ENCODE assay signal across 18 cellular contexts in genomic region chr17:17510456-17511292, GRCh38. TPM values are rescaled to one million over a fixed set of nuclear protein-coding genes. Genes with fewer than 3 reads are reported as not detected.
DNase-seq lines count a peak whose midpoint lies in the region; ATAC-seq and TF ChIP-seq lines count a peak whose summit lies in the region.
"Had no signal": no experiment of that assay in that cellular context is flagged by ENCODE, and none has a peak within 500 bp of the region (broad histone marks: within the 10 kb centered on the region; RNA-seq: fewer than 3 reads in every experiment).

No MANE protein-coding gene starts in this region.

- TF ChIP-seq CTCF in HCT116 (IDR thresholded peaks at IDR 0.05 in 2 of 3, conservative IDR thresholded peaks at IDR 0.05 in 1 of 3; ENCODE audit: borderline replicate concordance in 1 of 3, insufficient read depth in 1 of 3, low read depth in 2 of 3, low read length in 2 of 3) (no peak), neural progenitor cell (IDR thresholded peaks at IDR 0.05) (no peak)

- no peaks in the 10 kb centered on the region for H3F3A ChIP-seq in neural progenitor cell (ENCODE audit: low read depth)

- H3K4me3 Mint-ChIP-seq in activated naive CD8-positive, alpha-beta T cell treated with anti-CD3 and anti-CD28 coated beads, Interleukin-2, amount 50 U/mL, for 24 hours = no peak overlapping the region
- H3K4me3 Mint-ChIP-seq in neural progenitor cell = no peak overlapping the region
- no peak overlapping the region for H3K4me3 Mint-ChIP-seq in T-helper 2 cell treated with Interferon-gamma antibody and Interleukin-4, amounts not matched to agents 5 μg/mL and 100 μg/mL, for 36 hours

- ATAC-seq in HCT116 (no peak), HG02870 (IDR thresholded peaks at IDR 0.05; ENCODE audit: unreplicated experiment) (no peak), GM18505 (IDR thresholded peaks at IDR 0.05; ENCODE audit: unreplicated experiment) (no peak)
- ATAC-seq in activated naive CD8-positive, alpha-beta T cell treated with anti-CD3 and anti-CD28 coated beads, Interleukin-2, amount 50 U/mL, for 24 hours = peak; percentile 26
- ATAC-seq: Panc1 had no signal

- TF ChIP-seq POLR2A in HCT116 (IDR thresholded peaks at IDR 0.05; ENCODE audit: borderline replicate concordance, extremely low read depth, insufficient read depth, insufficient read length) = no peak
- TF ChIP-seq POLR2A in GM18505 (IDR thresholded peaks at IDR 0.05; ENCODE audit: borderline replicate concordance, extremely low read depth, insufficient read depth, insufficient read length) = no peak

- H3K36me3 Mint-ChIP-seq in activated naive CD8-positive, alpha-beta T cell treated with anti-CD3 and anti-CD28 coated beads, Interleukin-2, amount 50 U/mL, for 24 hours (ENCODE audit: low read depth) = no peaks in the 10 kb centered on the region
- no peaks in the 10 kb centered on the region for H3K36me3 Mint-ChIP-seq in neural progenitor cell
- no peaks in the 10 kb centered on the region for H3K36me3 Mint-ChIP-seq in T-helper 2 cell treated with Interferon-gamma antibody and Interleukin-4, amounts not matched to agents 5 μg/mL and 100 μg/mL, for 36 hours (ENCODE audit: low read depth)

- H3K27ac ChIP-seq in HCT116 (ENCODE audit: low read depth, low read length) (no peak overlapping the region; the same call in 1 of the 2 replicates), neural progenitor cell (no peak overlapping the region)
- H3K27ac ChIP-seq: ovary had no signal

- peaks cover 9% of the 10 kb centered on the region for H3K4me1 Mint-ChIP-seq in activated naive CD8-positive, alpha-beta T cell treated with anti-CD3 and anti-CD28 coated beads, Interleukin-2, amount 50 U/mL, for 24 hours
- peaks cover 20% of the 10 kb centered on the region for H3K4me1 Mint-ChIP-seq in neural progenitor cell
- H3K4me1 Mint-ChIP-seq in T-helper 2 cell treated with Interferon-gamma antibody and Interleukin-4, amounts not matched to agents 5 μg/mL and 100 μg/mL, for 36 hours (ENCODE audit: low read depth) = no peaks in the 10 kb centered on the region

- no peaks in the 10 kb centered on the region for H4K20me1 ChIP-seq in HCT116 (ENCODE audit: insufficient read depth)
- H4K20me1 ChIP-seq in neural progenitor cell (ENCODE audit: low read depth) = peaks cover 3% of the 10 kb centered on the region

- no peaks in the 10 kb centered on the region for H3K79me2 ChIP-seq in HCT116 (ENCODE audit: insufficient read depth, low read length)
- H3K79me2 ChIP-seq in neural progenitor cell (ENCODE audit: low read depth) = no peaks in the 10 kb centered on the region

- H3K27ac Mint-ChIP-seq in activated naive CD8-positive, alpha-beta T cell treated with anti-CD3 and anti-CD28 coated beads, Interleukin-2, amount 50 U/mL, for 24 hours = peak overlapping the region; percentile 67
- H3K27ac Mint-ChIP-seq in neural progenitor cell = peak overlapping the region; percentile 60
- no peak overlapping the region for H3K27ac Mint-ChIP-seq in T-helper 2 cell treated with Interferon-gamma antibody and Interleukin-4, amounts not matched to agents 5 μg/mL and 100 μg/mL, for 36 hours
- H3K27ac Mint-ChIP-seq: activated T-cell treated with anti-CD3 and anti-CD28 coated beads, Interleukin-2, amount 50 U/mL, for 72 hours had no signal

- H3K27me3 ChIP-seq in HCT116 (ENCODE audit: insufficient read depth, low read length) (no peaks in the 10 kb centered on the region), neural progenitor cell (no peaks in the 10 kb centered on the region)
- H3K27me3 ChIP-seq: ovary had no signal

- intact Hi-C loops in HCT116 (cut with micrococcal nuclease) = no loop called here

- no peaks in the 10 kb centered on the region for H3K9me2 ChIP-seq in HCT116 (ENCODE audit: insufficient read depth)

- RAD21 ChIA-PET in HCT116 (lab: Charles Lee; ENCODE audit: low non-redundant PET in 1 of 2, low total read pairs in 2 of 2, uncharacterized antibody in 2 of 2, unreplicated experiment in 2 of 2) = no interaction called here

- no TSS peak for BruUV-seq in HCT116 (replicated peaks; lab: Mats Ljungman, UMichigan)

- CTCF ChIA-PET in HCT116 (lab: Charles Lee) = interaction anchor here (2.9 kb wide), 1 partner anchor 14 kb away, joined by 19 read pairs; the partner anchor contains the start of gene RASD1

- peak; percentile 7 for DNase-seq in CD1c-positive myeloid dendritic cell (ENCODE audit: extremely low spot score)
- no peak for DNase-seq in HCT116 (ENCODE audit: low read depth, low spot score)
- DNase-seq in activated naive CD8-positive, alpha-beta T cell treated with anti-CD3 and anti-CD28 coated beads, Interleukin-2, amount 50 U/mL, for 24 hours = no peak
- DNase-seq in neural progenitor cell (ENCODE audit: low spot score) = no peak
- DNase-seq in T-helper 2 cell treated with Interferon-gamma antibody and Interleukin-4, amounts not matched to agents 5 μg/mL and 100 μg/mL, for 36 hours (ENCODE audit: low spot score) = no peak
- DNase-seq: activated T-cell treated with anti-CD3 and anti-CD28 coated beads, Interleukin-2, amount 50 U/mL, for 72 hours; effector CD4-positive, alpha-beta T cell; GOT3; KG1; NCI-H1417; NCI-H2171; NCI-H774; SW 1271 had no signal

- H2AFZ ChIP-seq in HCT116 (ENCODE audit: low read depth, low read length, poor library complexity, severe bottlenecking) (no peak overlapping the region), neural progenitor cell (replicated peaks) (no peak overlapping the region)

- H3K4me1 ChIP-seq in HCT116 (ENCODE audit: control insufficient read depth in 1 of 2, insufficient read depth in 2 of 2, low read length in 2 of 2) (peaks cover 5 to 33% of the 10 kb centered on the region in 2 experiments; a peak in 3 of 4 replicates), neural progenitor cell (peaks cover 8% of the 10 kb centered on the region)

- no peak for TF ChIP-seq RAD21 in HCT116 (IDR thresholded peaks at IDR 0.05; ENCODE audit: low read depth)

- POLR2A ChIA-PET in HCT116 (lab: Charles Lee) = interaction anchor here (1.4 kb wide), 1 partner anchor 14 kb away, joined by 3 read pairs; no protein-coding TSS in a partner anchor

- H3K4me3 ChIP-seq in HCT116 (replicated peaks in 1 of 2; ENCODE audit: low read depth in 1 of 2, low read length in 2 of 2) = no peak overlapping the region
- H3K4me3 ChIP-seq in neural progenitor cell = no peak overlapping the region
- H3K4me3 ChIP-seq: ovary, skin epidermis had no signal

- H3K9ac ChIP-seq in HCT116 (ENCODE audit: low read length) = no peak overlapping the region
- H3K9ac ChIP-seq in neural progenitor cell = no peak overlapping the region

- H3K4me2 ChIP-seq in HCT116 (ENCODE audit: low read length) (peak overlapping the region; percentile 11; the same call in 1 of the 2 replicates), neural progenitor cell (no peak overlapping the region)

- H3K9me3 Mint-ChIP-seq in activated naive CD8-positive, alpha-beta T cell treated with anti-CD3 and anti-CD28 coated beads, Interleukin-2, amount 50 U/mL, for 24 hours = no peaks in the 10 kb centered on the region
- H3K9me3 Mint-ChIP-seq in neural progenitor cell = no peaks in the 10 kb centered on the region
- no peaks in the 10 kb centered on the region for H3K9me3 Mint-ChIP-seq in T-helper 2 cell treated with Interferon-gamma antibody and Interleukin-4, amounts not matched to agents 5 μg/mL and 100 μg/mL, for 36 hours
- H3K9me3 Mint-ChIP-seq: activated T-cell treated with anti-CD3 and anti-CD28 coated beads, Interleukin-2, amount 50 U/mL, for 72 hours had no signal

- no peaks in the 10 kb centered on the region for H3K27me3 Mint-ChIP-seq in activated naive CD8-positive, alpha-beta T cell treated with anti-CD3 and anti-CD28 coated beads, Interleukin-2, amount 50 U/mL, for 24 hours
- no peaks in the 10 kb centered on the region for H3K27me3 Mint-ChIP-seq in neural progenitor cell (ENCODE audit: insufficient read depth, low read depth)
- H3K27me3 Mint-ChIP-seq in T-helper 2 cell treated with Interferon-gamma antibody and Interleukin-4, amounts not matched to agents 5 μg/mL and 100 μg/mL, for 36 hours (ENCODE audit: low read depth) = no peaks in the 10 kb centered on the region

- H3K36me3 ChIP-seq in HCT116 (ENCODE audit: control insufficient read depth in 1 of 2, insufficient read depth in 2 of 2, low read length in 2 of 2) = no peaks in the 10 kb centered on the region
- no peaks in the 10 kb centered on the region for H3K36me3 ChIP-seq in neural progenitor cell
- H3K36me3 ChIP-seq: ovary had no signal

- H3K9me3 ChIP-seq in HCT116 (ENCODE audit: control insufficient read depth in 1 of 2, insufficient read depth in 1 of 2, low read depth in 1 of 2, low read length in 2 of 2) (no peaks in the 10 kb centered on the region), neural progenitor cell (ENCODE audit: low read depth) (no peaks in the 10 kb centered on the region)
- H3K9me3 ChIP-seq: ovary had no signal

TF ChIP-seq in HCT116, 20 proteins besides CTCF, POLR2A, EP300 and RAD21 (continues in another document):
- no peak for TF ChIP-seq SIN3A (IDR thresholded peaks at IDR 0.05; ENCODE audit: low read depth)
- no peak for TF ChIP-seq POLR2AphosphoS5 (IDR thresholded peaks at IDR 0.05; ENCODE audit: low read depth, low read length)
- TF ChIP-seq FOSL1 (IDR thresholded peaks at IDR 0.05; ENCODE audit: low read depth) = no peak
- no peak for TF ChIP-seq SRF (IDR thresholded peaks at IDR 0.05; ENCODE audit: low read depth)
- no peak for TF ChIP-seq JUND (IDR thresholded peaks at IDR 0.05)
- no peak for TF ChIP-seq MAX (IDR thresholded peaks at IDR 0.05)

RNA-seq across cellular contexts. Expression of gene RASD1, which starts 14.5 kb away (rescaled TPM):
- 0.30 TPM for total RNA-seq in HCT116 (2021; ENCODE audit: unreplicated experiment)
- polyA plus RNA-seq in HCT116 (2012) = 0.22 and 0.32 TPM in 2 replicates
- total RNA-seq in neural progenitor cell (ENCODE audit: low replicate concordance) = 0.88 and 2.8 TPM in 2 replicates

RNA-seq across cellular contexts. Expression of gene MED9, which starts 33.9 kb away (rescaled TPM):
- total RNA-seq in HCT116 (2021; ENCODE audit: unreplicated experiment) (13.9 TPM), neural progenitor cell (ENCODE audit: low replicate concordance) (15.7 and 28.0 TPM in 2 replicates)
- 7.9 and 9.0 TPM in 2 replicates for polyA plus RNA-seq in HCT116 (2012)
